Comparison of ENCODE assay signal across 13 cellular contexts in the genomic region with DNA sequence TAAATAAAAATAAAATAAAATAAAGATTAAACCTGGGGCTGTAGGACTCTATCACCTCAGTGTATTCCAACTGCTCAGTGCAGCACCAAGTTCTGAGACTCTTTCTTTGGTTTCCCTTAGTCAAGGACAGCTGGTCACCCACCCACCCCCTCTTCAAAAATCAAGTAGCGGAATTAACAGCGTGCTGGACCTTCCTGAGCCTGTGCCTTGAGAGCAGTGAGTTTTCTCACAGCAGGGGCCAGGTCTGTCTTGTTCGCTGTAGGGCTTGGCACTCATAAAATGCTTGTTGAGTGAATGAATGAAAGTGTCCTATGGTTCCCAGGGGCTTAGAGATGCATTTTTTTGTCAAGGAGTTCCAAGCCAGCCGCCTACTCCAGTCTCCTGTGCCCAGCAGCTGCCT. TPM values are rescaled to one million over a fixed set of nuclear protein-coding genes. Genes with fewer than 3 reads are reported as not detected.
DNase-seq lines count a peak whose midpoint lies in the region; TF ChIP-seq lines count a peak whose summit lies in the region.
"Had no signal": no experiment of that assay in that cellular context is flagged by ENCODE, and none has a peak within 500 bp of the region (broad histone marks: within the 10 kb centered on the region; RNA-seq: fewer than 3 reads in every experiment).

No MANE protein-coding gene starts in this region.

- no peak for DNase-seq in activated naive CD4-positive, alpha-beta T cell treated with anti-CD3 and anti-CD28 coated beads, Interleukin-2, amount 10 ng/mL, durations not matched to agents 7 days and 5 days
- DNase-seq in activated naive CD4-positive, alpha-beta T cell (lab: John Stamatoyannopoulos, UW) = no peak
- DNase-seq in NCI-H524 treated with DMSO at 0.1 percent for 48 hours (lab: John Stamatoyannopoulos, UW) (peak; percentile 70), posterior vena cava (ENCODE audit: low spot score) (peak; percentile 15), HFFc6 (no peak), T-helper 9 cell (no peak), NOMO-1 treated with DMSO at 0.1 percent for 48 hours (lab: John Stamatoyannopoulos, UW; ENCODE audit: unreplicated experiment) (no peak)
- DNase-seq: 8988T; AML-193; CD8-positive, alpha-beta memory T cell; DMS53; H9 had no signal

- intact Hi-C loops in posterior vena cava (cut with DNase I) = no loop called here

- no peaks in the 10 kb centered on the region for H3K36me3 Mint-ChIP-seq in activated naive CD4-positive, alpha-beta T cell treated with anti-CD3 and anti-CD28 coated beads, Interleukin-2, amount 10 ng/mL, durations not matched to agents 7 days and 5 days
- H3K36me3 Mint-ChIP-seq in HFFc6 (ENCODE audit: low read depth) = no peaks in the 10 kb centered on the region
- H3K36me3 Mint-ChIP-seq: CD8-positive, alpha-beta memory T cell had no signal

- TF ChIP-seq CTCF in HFFc6 (IDR thresholded peaks at IDR 0.05) = no peak

- CTCF ChIA-PET in activated naive CD4-positive, alpha-beta T cell treated with anti-CD3 and anti-CD28 coated beads, Interleukin-2, amount 10 ng/mL, durations not matched to agents 7 days and 5 days (lab: Charles Lee) = no interaction called here

- H3K27me3 Mint-ChIP-seq in activated naive CD4-positive, alpha-beta T cell treated with anti-CD3 and anti-CD28 coated beads, Interleukin-2, amount 10 ng/mL, durations not matched to agents 7 days and 5 days = peaks cover 100% of the 10 kb centered on the region
- H3K27me3 Mint-ChIP-seq in HFFc6 (ENCODE audit: insufficient read depth) = peaks cover 61% of the 10 kb centered on the region

- H3K4me1 Mint-ChIP-seq in activated naive CD4-positive, alpha-beta T cell treated with anti-CD3 and anti-CD28 coated beads, Interleukin-2, amount 10 ng/mL, durations not matched to agents 7 days and 5 days = peaks cover 18% of the 10 kb centered on the region
- no peaks in the 10 kb centered on the region for H3K4me1 Mint-ChIP-seq in HFFc6 (ENCODE audit: low read depth)

- peak overlapping the region; percentile 24 for H3K27ac Mint-ChIP-seq in activated naive CD4-positive, alpha-beta T cell treated with anti-CD3 and anti-CD28 coated beads, Interleukin-2, amount 10 ng/mL, durations not matched to agents 7 days and 5 days
- no peak overlapping the region for H3K27ac Mint-ChIP-seq in HFFc6
- H3K27ac Mint-ChIP-seq: CD8-positive, alpha-beta memory T cell; H9 had no signal

- no peak overlapping the region for H3K4me3 Mint-ChIP-seq in activated naive CD4-positive, alpha-beta T cell treated with anti-CD3 and anti-CD28 coated beads, Interleukin-2, amount 10 ng/mL, durations not matched to agents 7 days and 5 days
- H3K4me3 Mint-ChIP-seq in HFFc6 = no peak overlapping the region

- H3K9me3 Mint-ChIP-seq in activated naive CD4-positive, alpha-beta T cell treated with anti-CD3 and anti-CD28 coated beads, Interleukin-2, amount 10 ng/mL, durations not matched to agents 7 days and 5 days = no peaks in the 10 kb centered on the region
- no peaks in the 10 kb centered on the region for H3K9me3 Mint-ChIP-seq in HFFc6

RNA-seq across cellular contexts. Expression of gene ALX4, which starts 2.9 kb away (rescaled TPM):
- not detected for total RNA-seq in posterior vena cava
- under 1 TPM; 0.02 to 0.13 (median 0.06) TPM for total RNA-seq in HFFc6 (2021; fragmentation: NEBNext Ultra II Directional; extraction: Animal tissue kit (Norgen Biotek cat#: 25700))
- total RNA-seq: CD8-positive, alpha-beta memory T cell; GM12878; H9 had no signal

Comparison
In these comparisons a context has a peak if more than half of its experiments do, and no peak if none do; other contexts are left out.
1. DNase-seq: peak in NCI-H524 treated with DMSO at 0.1 percent for 48 hours (single experiment) and posterior vena cava (single experiment); none in activated naive CD4-positive, alpha-beta T cell treated with anti-CD3 and anti-CD28 coated beads, Interleukin-2, amount 10 ng/mL, durations not matched to agents 7 days and 5 days (single experiment), activated naive CD4-positive, alpha-beta T cell (0 of 4), HFFc6 (single experiment), T-helper 9 cell (single experiment) and NOMO-1 treated with DMSO at 0.1 percent for 48 hours (single experiment).